In genomic region chr15:64846246-64846645, GRCh38 we compare ENCODE assay signal across 12 cellular contexts. TPM values are rescaled to one million over a fixed set of nuclear protein-coding genes. Genes with fewer than 3 reads are reported as not detected.
DNase-seq lines count a peak whose midpoint lies in the region; ATAC-seq, FAIRE-seq and TF ChIP-seq lines count a peak whose summit lies in the region.
"Had no signal": no experiment of that assay in that cellular context is flagged by ENCODE, and none has a peak within 500 bp of the region (broad histone marks: within the 10 kb centered on the region; RNA-seq: fewer than 3 reads in every experiment).

No MANE protein-coding gene starts in this region.

- peaks cover 0 to 10% (median 0%) of the 10 kb centered on the region in 4 donors for H3K36me3 ChIP-seq in right lobe of liver
- peaks cover 6 to 16% of the 10 kb centered on the region in 2 experiments; a peak in 3 of 5 replicates for H3K36me3 ChIP-seq in HepG2 (replicated peaks in 1 of 2; ENCODE audit: control insufficient read depth in 1 of 2, insufficient read depth in 2 of 2, low read length in 2 of 2)
- H3K36me3 ChIP-seq in vagina = peaks cover 0 to 18% of the 10 kb centered on the region in 2 donors

- no peak overlapping the region for H2AFZ ChIP-seq in HepG2 (ENCODE audit: low read length)

- no peak for DNase-seq in right lobe of liver
- no peak for DNase-seq in HepG2 (ENCODE audit: low spot score)
- no peak for DNase-seq in dorsolateral prefrontal cortex
- no peak for DNase-seq in vagina (ENCODE audit: extremely low spot score in 2 of 2)
- DNase-seq in erythroblast (lab: John Stamatoyannopoulos, UW) = no peak
- DNase-seq in iPS-NIHi7 (ENCODE audit: extremely low spot score) = no peak
- DNase-seq: effector memory CD4-positive, alpha-beta T cell; KG1; OCI-M1; T1000 had no signal

- H3K4me3 ChIP-seq in right lobe of liver (no peak overlapping the region), HepG2 (replicated peaks in 1 of 3; ENCODE audit: insufficient read depth in 1 of 3, low read depth in 2 of 3, low read length in 3 of 3) (no peak overlapping the region), dorsolateral prefrontal cortex (peak overlapping the region in 16 of 59 donors; percentile 0 to 88 (median 82)), vagina (no peak overlapping the region)

- no peak overlapping the region for H3K4me2 ChIP-seq in HepG2 (ENCODE audit: low read depth, low read length)

- H3K9me3 ChIP-seq in right lobe of liver (no peaks in the 10 kb centered on the region), HepG2 (ENCODE audit: low read length) (no peaks in the 10 kb centered on the region), vagina (no peaks in the 10 kb centered on the region)

- H4K20me1 ChIP-seq in HepG2 (ENCODE audit: insufficient read depth, low read length) = no peaks in the 10 kb centered on the region

- H3K36me3 Mint-ChIP-seq in nephron (ENCODE audit: low read depth) = peaks cover 16% of the 10 kb centered on the region

- CTCF ChIA-PET in HepG2 (lab: Yijun Ruan, JAX; ENCODE audit: low intra/inter-chr PET ratio, low total read pairs) = no interaction called here

- H3K27ac ChIP-seq in right lobe of liver (peak overlapping the region in 2 of 3 donors; percentile 60 to 84), HepG2 (ENCODE audit: extremely low read length, insufficient read depth, low read length) (no peak overlapping the region), dorsolateral prefrontal cortex (peak overlapping the region in 35 of 59 donors; percentile 18 to 96 (median 88)), vagina (peak overlapping the region; percentile 98)

- in situ Hi-C loops in HepG2 (cut with HindIII; ENCODE audit: extremely low pct_ligation_motif_present, low pct_unique_long_range_greater_than_20kb) = no loop called here

- no peak for TF ChIP-seq RAD21 in HepG2 (CRISPR knock-in tag; IDR thresholded peaks at IDR 0.05)

- TF ChIP-seq CTCF in right lobe of liver (IDR thresholded peaks at IDR 0.05) (no peak), HepG2 (CRISPR knock-in tag; IDR thresholded peaks at IDR 0.05) (no peak), dorsolateral prefrontal cortex (IDR thresholded peaks at IDR 0.05 in 54 of 56, conservative IDR thresholded peaks at IDR 0.05 in 2 of 56; ENCODE audit: low read depth in 1 of 56, partially characterized antibody in 56 of 56) (no peak), nephron (IDR thresholded peaks at IDR 0.05; ENCODE audit: unreplicated experiment in 3 of 3) (no peak), vagina (IDR thresholded peaks at IDR 0.05) (no peak)

- TF ChIP-seq EP300 in HepG2 (IDR thresholded peaks at IDR 0.05; ENCODE audit: low read depth in 2 of 2, low read length in 2 of 2) (no peak), HepG2 (CRISPR knock-in tag; IDR thresholded peaks at IDR 0.05; ENCODE audit: borderline replicate concordance) (no peak)

- intact Hi-C loops in right lobe of liver (cut with DNase I) (no loop called here), HepG2 (cut with micrococcal nuclease; ENCODE audit: unreplicated experiment) (no loop called here), dorsolateral prefrontal cortex (cut with DNase I) (loop anchor here in 1 of 2 donors (5.0 to 10.0 kb wide), 2 partner anchors 51 to 139 kb away; partner anchors contain the start of gene SPG21), vagina (cut with DNase I) (no loop called here)

- H3K9me3 Mint-ChIP-seq in nephron = no peaks in the 10 kb centered on the region

- peak overlapping the region; percentile 27 to 64 (median 47) for H3K27ac Mint-ChIP-seq in nephron

- peak overlapping the region; percentile 15 to 49 (median 32) for H3K4me3 Mint-ChIP-seq in nephron

- H3K4me1 Mint-ChIP-seq in nephron = peaks cover 52% of the 10 kb centered on the region

- H3K9ac ChIP-seq in HepG2 (ENCODE audit: insufficient read depth, low read depth, low read length) = no peak overlapping the region

- H3K27me3 ChIP-seq in right lobe of liver (no peaks in the 10 kb centered on the region), HepG2 (ENCODE audit: control insufficient read depth in 1 of 2, insufficient read depth in 2 of 2, low read length in 2 of 2) (no peaks in the 10 kb centered on the region), dorsolateral prefrontal cortex (peaks cover 0 to 10% (median 0%) of the 10 kb centered on the region in 45 donors), vagina (no peaks in the 10 kb centered on the region)

- POLR2A ChIA-PET in HepG2 (lab: Yijun Ruan, JAX) = no interaction called here

- peaks cover 0 to 3% (median 0%) of the 10 kb centered on the region in 4 donors for H3K4me1 ChIP-seq in right lobe of liver
- peaks cover 60% of the 10 kb centered on the region for H3K4me1 ChIP-seq in HepG2 (ENCODE audit: insufficient read depth, low read length)
- peaks cover 72% of the 10 kb centered on the region for H3K4me1 ChIP-seq in vagina

- H3K27me3 Mint-ChIP-seq in nephron (ENCODE audit: low read depth) = no peaks in the 10 kb centered on the region

- ATAC-seq in right lobe of liver (no peak), HepG2 (no peak), GM19467 (IDR thresholded peaks at IDR 0.05; ENCODE audit: unreplicated experiment) (no peak)

- H3K79me2 ChIP-seq in HepG2 (ENCODE audit: insufficient read depth, low read length) = no peaks in the 10 kb centered on the region

- no peak for FAIRE-seq in HepG2 (lab: Jason Lieb, UNC)

- WGBS in right lobe of liver (ENCODE audit: insufficient coverage, low coverage, low lambda C conversion rate, missing lambda C conversion rate) = 56% methylated on average over 6 of the region's 10 CpGs
- WGBS in HepG2 (ENCODE audit: low lambda C conversion rate) = 91% methylated on average over 10 of the region's 10 CpGs

- BruUV-seq in HepG2 (replicated peaks; lab: Mats Ljungman, UMichigan) = no TSS peak

- TF ChIP-seq POLR2A in right lobe of liver (IDR thresholded peaks at IDR 0.05) (no peak), HepG2 (IDR thresholded peaks at IDR 0.05; ENCODE audit: insufficient read depth in 1 of 2, low read depth in 2 of 2, low read length in 2 of 2) (no peak), vagina (IDR thresholded peaks at IDR 0.05) (no peak), erythroblast (IDR thresholded peaks at IDR 0.05; ENCODE audit: low read length) (no peak)

TF ChIP-seq in HepG2, 621 proteins besides CTCF, POLR2A, EP300 and RAD21 (continues in another document):
- no peak for TF ChIP-seq ZNF577 (CRISPR knock-in tag; IDR thresholded peaks at IDR 0.05; ENCODE audit: borderline replicate concordance, low read depth)

RNA-seq across cellular contexts. Expression of gene PLEKHO2, which starts 4.5 kb away (rescaled TPM):
- total RNA-seq in right lobe of liver (10 to 100 TPM in 1 of 6 experiments, 1 to 10 TPM in 5; 3.9 to 11.8 (median 5.2) TPM), HepG2 (2016; rRNA removed; fragmentation: Illumina TruSeq; extraction: Trizol) (3.1 and 3.8 TPM in 2 replicates), dorsolateral prefrontal cortex (10 to 100 TPM; 11.7 to 57.7 (median 19.3) TPM), vagina (34.9 TPM)
- 0.61 and 0.71 TPM in 2 replicates for total RNA-seq in HepG2 (2016; cell fraction: cytosol; rRNA removed; fragmentation: Illumina TruSeq; extraction: Trizol; ENCODE audit: low read depth)
- 3.1 and 4.3 TPM in 2 replicates for total RNA-seq in HepG2 (2016; cell fraction: insoluble cytoplasmic fraction; rRNA removed; fragmentation: Illumina TruSeq; extraction: Trizol)
- 1.4 and 1.8 TPM in 2 replicates for total RNA-seq in HepG2 (2016; cell fraction: membrane; rRNA removed; fragmentation: Illumina TruSeq; extraction: Trizol)
- total RNA-seq in HepG2 (2016; cell fraction: nucleus; rRNA removed; fragmentation: Illumina TruSeq; extraction: Trizol) = 3.2 and 3.6 TPM in 2 replicates
- 4.8 and 5.1 TPM in 2 replicates for polyA plus RNA-seq in HepG2 (2011; rRNA removed)
- polyA plus RNA-seq in HepG2 (2011; cell fraction: cytosol; rRNA removed) = 3.1 and 3.9 TPM in 2 replicates
- 15.5 and 19.5 TPM in 2 replicates for polyA plus RNA-seq in HepG2 (2011; cell fraction: nucleus; rRNA removed)
- polyA plus RNA-seq in HepG2 (2012) = 3.9 and 4.4 TPM in 2 replicates
- polyA plus RNA-seq in HepG2 (2016; cell fraction: cytosol; fragmentation: Illumina TruSeq; extraction: Trizol; ENCODE audit: low read depth) = 0.38 and 0.41 TPM in 2 replicates
- 2.2 and 3.1 TPM in 2 replicates for polyA plus RNA-seq in HepG2 (2016; cell fraction: insoluble cytoplasmic fraction; fragmentation: Illumina TruSeq; extraction: Trizol; ENCODE audit: low read depth)
- polyA plus RNA-seq in HepG2 (2016; cell fraction: membrane; fragmentation: Illumina TruSeq; extraction: Trizol; ENCODE audit: low read depth) = 0.70 and 0.73 TPM in 2 replicates
- 17.8 and 18.9 TPM in 2 replicates for polyA plus RNA-seq in HepG2 (2016; cell fraction: nucleus; fragmentation: Illumina TruSeq; extraction: Trizol; ENCODE audit: insufficient read depth, low read depth)
- 3.4 and 9.7 TPM in 2 replicates for polyA minus RNA-seq in HepG2 (2011; rRNA and poly(A)+ RNA removed; ENCODE audit: low replicate concordance)
- polyA minus RNA-seq in HepG2 (2011; cell fraction: cytosol; rRNA and poly(A)+ RNA removed) = 3.4 and 3.5 TPM in 2 replicates
- 4.4 and 6.8 TPM in 2 replicates for polyA minus RNA-seq in HepG2 (2011; cell fraction: nucleus; rRNA and poly(A)+ RNA removed)

RNA-seq across cellular contexts. Expression of gene PIF1, which starts 20.8 kb away (rescaled TPM):
- under 1 TPM; 0.11 to 1.00 (median 0.36) TPM for total RNA-seq in right lobe of liver
- total RNA-seq in HepG2 (2016; rRNA removed; fragmentation: Illumina TruSeq; extraction: Trizol) = 8.3 and 19.7 TPM in 2 replicates
- total RNA-seq in HepG2 (2016; cell fraction: cytosol; rRNA removed; fragmentation: Illumina TruSeq; extraction: Trizol; ENCODE audit: low read depth) = 10.1 and 10.8 TPM in 2 replicates
- 7.8 and 21.1 TPM in 2 replicates for total RNA-seq in HepG2 (2016; cell fraction: insoluble cytoplasmic fraction; rRNA removed; fragmentation: Illumina TruSeq; extraction: Trizol)
- total RNA-seq in HepG2 (2016; cell fraction: membrane; rRNA removed; fragmentation: Illumina TruSeq; extraction: Trizol) = 8.0 and 9.6 TPM in 2 replicates
- 22.6 and 34.5 TPM in 2 replicates for total RNA-seq in HepG2 (2016; cell fraction: nucleus; rRNA removed; fragmentation: Illumina TruSeq; extraction: Trizol)
- 14.0 and 18.5 TPM in 2 replicates for polyA plus RNA-seq in HepG2 (2011; rRNA removed)
- polyA plus RNA-seq in HepG2 (2011; cell fraction: cytosol; rRNA removed) = 5.4 and 11.1 TPM in 2 replicates
- 50.6 and 90.5 TPM in 2 replicates for polyA plus RNA-seq in HepG2 (2011; cell fraction: nucleus; rRNA removed)
- 3.2 and 9.0 TPM in 2 replicates for polyA plus RNA-seq in HepG2 (2012)
- polyA plus RNA-seq in HepG2 (2016; cell fraction: cytosol; fragmentation: Illumina TruSeq; extraction: Trizol; ENCODE audit: low read depth) = 1.2 and 1.3 TPM in 2 replicates
- 7.2 and 8.0 TPM in 2 replicates for polyA plus RNA-seq in HepG2 (2016; cell fraction: insoluble cytoplasmic fraction; fragmentation: Illumina TruSeq; extraction: Trizol; ENCODE audit: low read depth)
- 3.6 and 4.0 TPM in 2 replicates for polyA plus RNA-seq in HepG2 (2016; cell fraction: membrane; fragmentation: Illumina TruSeq; extraction: Trizol; ENCODE audit: low read depth)
- 105 and 116 TPM in 2 replicates for polyA plus RNA-seq in HepG2 (2016; cell fraction: nucleus; fragmentation: Illumina TruSeq; extraction: Trizol; ENCODE audit: insufficient read depth, low read depth)
- 12.7 and 35.9 TPM in 2 replicates for polyA minus RNA-seq in HepG2 (2011; rRNA and poly(A)+ RNA removed; ENCODE audit: low replicate concordance)
- polyA minus RNA-seq in HepG2 (2011; cell fraction: cytosol; rRNA and poly(A)+ RNA removed) = 1.6 and 4.1 TPM in 2 replicates
- polyA minus RNA-seq in HepG2 (2011; cell fraction: nucleus; rRNA and poly(A)+ RNA removed) = 11.4 and 16.5 TPM in 2 replicates
- total RNA-seq in dorsolateral prefrontal cortex = 1 to 10 TPM in 119 of 120 experiments, under 1 TPM in 1; 0.74 to 7.7 (median 3.2) TPM
- total RNA-seq in vagina = 6.6 TPM
